12 cellular contexts compared by ENCODE assay signal in genomic region chr10:86957471-86958108, GRCh38. TPM values are rescaled to one million over a fixed set of nuclear protein-coding genes. Genes with fewer than 3 reads are reported as not detected.
DNase-seq lines count a peak whose midpoint lies in the region; ATAC-seq and TF ChIP-seq lines count a peak whose summit lies in the region.
"Had no signal": no experiment of that assay in that cellular context is flagged by ENCODE, and none has a peak within 500 bp of the region (broad histone marks: within the 10 kb centered on the region; RNA-seq: fewer than 3 reads in every experiment).

Gene MMRN2, minus strand, starts transcription at chr10:86957615. Its CDS starts 74 bp downstream, at chr10:86957541.

- TF ChIP-seq CTCF in left lung (IDR thresholded peaks at IDR 0.05) = no peak

- intact Hi-C loops in left lung (cut with DNase I) = loop anchor here in 1 of 2 donors (10.0 kb wide), 1 partner anchor 147 kb away; no protein-coding TSS in a partner anchor

- H3K9ac ChIP-seq in skeletal muscle tissue (ENCODE audit: low read depth in 1 of 3, low read length in 3 of 3) = peak within 1 kb of the TSS; percentile 6 to 74 (median 22)

- H3K9me3 ChIP-seq in left lung (peaks cover 0 to 8% of the 10 kb centered on the region in 2 donors), skeletal muscle tissue (ENCODE audit: control insufficient read depth in 3 of 3, low read length in 3 of 3) (no peaks in the 10 kb centered on the region)
- H3K9me3 ChIP-seq: BE2C had no signal

- DNase-seq in H7 (peak; percentile 35), left lung (no peak), retina (no peak), foreskin melanocyte (no peak)
- DNase-seq: activated B cell treated with CpG ODN at 0.5 μM for 24 hours; PC-3; stimulated activated CD4-positive, alpha-beta T cell treated with anti-CD3 and anti-CD28 coated beads, Interleukin-4, amount 100 ng/mL, for 24 hours had no signal

- H3K4me3 ChIP-seq in H7 (ENCODE audit: insufficient read depth, low read depth, low read length) = no peak within 1 kb of the TSS
- peak within 1 kb of the TSS in 1 of 2 donors; percentile 41 for H3K4me3 ChIP-seq in left lung
- peak within 1 kb of the TSS; percentile 53 to 68 (median 67) for H3K4me3 ChIP-seq in skeletal muscle tissue (ENCODE audit: low read length in 3 of 3)

- ATAC-seq in left lung (no peak), GM19397 (IDR thresholded peaks at IDR 0.05; ENCODE audit: unreplicated experiment) (no peak), HG03045 (IDR thresholded peaks at IDR 0.05; ENCODE audit: unreplicated experiment) (no peak)
- ATAC-seq: PC-3 had no signal

- H3K27me3 ChIP-seq in H7 (ENCODE audit: control insufficient read depth, insufficient read depth, low read length) = no peaks in the 10 kb centered on the region
- peaks cover 0 to 4% of the 10 kb centered on the region in 2 donors for H3K27me3 ChIP-seq in left lung
- peaks cover 0 to 6% (median 6%) of the 10 kb centered on the region in 3 donors for H3K27me3 ChIP-seq in skeletal muscle tissue (ENCODE audit: control insufficient read depth in 3 of 3, insufficient read depth in 3 of 3, low read length in 3 of 3)
- H3K27me3 ChIP-seq: BE2C had no signal

- H3K36me3 ChIP-seq in H7 (replicated peaks; ENCODE audit: control insufficient read depth, insufficient read depth, low read length) (no peaks in the 10 kb centered on the region), left lung (no peaks in the 10 kb centered on the region), skeletal muscle tissue (ENCODE audit: control insufficient read depth in 3 of 3, insufficient read depth in 3 of 3, low read length in 3 of 3) (no peaks in the 10 kb centered on the region)
- H3K36me3 ChIP-seq: BE2C had no signal

- H3K27ac ChIP-seq in cingulate gyrus (ENCODE audit: low read depth, low read length) = peak within 1 kb of the TSS; percentile 75
- peak within 1 kb of the TSS; percentile 54 to 64 for H3K27ac ChIP-seq in left lung
- H3K27ac ChIP-seq in skeletal muscle tissue (ENCODE audit: low read depth, low read length) = peak within 1 kb of the TSS; percentile 79

- H3K4me1 ChIP-seq in left lung (peaks cover 22 to 37% of the 10 kb centered on the region in 2 donors), skeletal muscle tissue (ENCODE audit: control insufficient read depth in 3 of 3, insufficient read depth in 3 of 3, low read length in 3 of 3) (peaks cover 29 to 66% (median 43%) of the 10 kb centered on the region in 3 donors)

RNA-seq across cellular contexts. Expression of gene MMRN2, which starts in this region (rescaled TPM):
- 1.7 and 2.7 TPM in 2 replicates for total RNA-seq in H7 (2014; rRNA removed; shearing (Covaris generic))
- total RNA-seq in left lung (10 to 100 TPM; 20.6 to 41.8 TPM), skeletal muscle tissue (25.6 TPM)
